ENCODE assay signal across 1 cellular context in the genomic region with DNA sequence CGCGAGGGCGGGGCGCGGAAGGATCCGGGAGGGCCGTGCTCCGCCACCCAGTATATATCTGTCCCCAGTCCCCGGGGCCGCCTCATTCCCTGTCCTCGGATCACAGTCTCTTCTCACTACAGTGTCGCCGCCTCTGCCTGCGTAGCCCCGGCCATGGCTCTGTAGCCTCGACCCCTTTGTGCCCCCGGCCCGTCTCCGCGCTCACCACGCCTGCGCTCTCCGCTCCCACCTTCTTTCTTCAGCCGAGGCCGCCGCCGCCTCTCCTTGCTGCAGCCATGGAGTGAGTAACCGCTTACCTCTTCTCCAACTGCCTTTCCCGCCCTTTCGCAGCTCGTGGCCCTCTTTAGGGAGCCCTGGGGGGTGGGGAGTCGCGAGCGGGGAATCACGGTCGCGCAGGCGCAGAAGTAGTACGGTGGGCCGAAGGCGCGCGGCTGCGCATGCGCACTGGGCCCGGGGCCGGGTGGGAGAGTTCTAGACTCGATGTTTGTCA.
TF ChIP-seq lines count a peak whose summit lies in the region.

A gene with protein sequence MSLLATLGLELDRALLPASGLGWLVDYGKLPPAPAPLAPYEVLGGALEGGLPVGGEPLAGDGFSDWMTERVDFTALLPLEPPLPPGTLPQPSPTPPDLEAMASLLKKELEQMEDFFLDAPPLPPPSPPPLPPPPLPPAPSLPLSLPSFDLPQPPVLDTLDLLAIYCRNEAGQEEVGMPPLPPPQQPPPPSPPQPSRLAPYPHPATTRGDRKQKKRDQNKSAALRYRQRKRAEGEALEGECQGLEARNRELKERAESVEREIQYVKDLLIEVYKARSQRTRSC (plus strand): TSS at position 85 of the 490 bp plus-strand sequence. CDS start 1,646 bp downstream, outside the sequence.
A gene with protein sequence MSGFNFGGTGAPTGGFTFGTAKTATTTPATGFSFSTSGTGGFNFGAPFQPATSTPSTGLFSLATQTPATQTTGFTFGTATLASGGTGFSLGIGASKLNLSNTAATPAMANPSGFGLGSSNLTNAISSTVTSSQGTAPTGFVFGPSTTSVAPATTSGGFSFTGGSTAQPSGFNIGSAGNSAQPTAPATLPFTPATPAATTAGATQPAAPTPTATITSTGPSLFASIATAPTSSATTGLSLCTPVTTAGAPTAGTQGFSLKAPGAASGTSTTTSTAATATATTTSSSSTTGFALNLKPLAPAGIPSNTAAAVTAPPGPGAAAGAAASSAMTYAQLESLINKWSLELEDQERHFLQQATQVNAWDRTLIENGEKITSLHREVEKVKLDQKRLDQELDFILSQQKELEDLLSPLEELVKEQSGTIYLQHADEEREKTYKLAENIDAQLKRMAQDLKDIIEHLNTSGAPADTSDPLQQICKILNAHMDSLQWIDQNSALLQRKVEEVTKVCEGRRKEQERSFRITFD (minus strand): TSS at position 384 of the 490 bp plus-strand sequence. CDS start 19,697 bp downstream, outside the sequence.

TF ChIP-seq in HepG2, 621 proteins besides CTCF, POLR2A, EP300 and RAD21 (continued from another document and continues in another):
- TF ChIP-seq ZNF512B (CRISPR knock-in tag; IDR thresholded peaks at IDR 0.05; ENCODE audit: borderline replicate concordance) (no peak), NFYC (CRISPR knock-in tag; IDR thresholded peaks at IDR 0.05) (no peak), TBL1XR1 (IDR thresholded peaks at IDR 0.05; ENCODE audit: borderline replicate concordance, low read length, partially characterized antibody) (no peak), ZNF558 (CRISPR knock-in tag; IDR thresholded peaks at IDR 0.05; ENCODE audit: borderline replicate concordance) (peak; percentile 97), FOSL2 (CRISPR knock-in tag; IDR thresholded peaks at IDR 0.05) (peak; percentile 31; the same call in 1 of the 2 replicates), ZNF10 (CRISPR knock-in tag; IDR thresholded peaks at IDR 0.05; ENCODE audit: borderline replicate concordance, low read depth) (no peak), GZF1 (CRISPR knock-in tag; IDR thresholded peaks at IDR 0.05) (no peak), ZNF264 (CRISPR knock-in tag; IDR thresholded peaks at IDR 0.05) (peak; percentile 79; the same call in 1 of the 2 replicates), SAP130 (CRISPR knock-in tag; IDR thresholded peaks at IDR 0.05; ENCODE audit: low read depth) (peak; percentile 68), ZNF609 (CRISPR knock-in tag; IDR thresholded peaks at IDR 0.05; ENCODE audit: borderline replicate concordance) (no peak; the same call in 1 of the 2 replicates), SNAPC5 (CRISPR knock-in tag; IDR thresholded peaks at IDR 0.05; ENCODE audit: borderline replicate concordance) (peak; percentile 73; the same call in 1 of the 2 replicates), ZSCAN25 (CRISPR knock-in tag; IDR thresholded peaks at IDR 0.05) (no peak), PCBP2 (optimal IDR thresholded peaks at IDR 0.05; ENCODE audit: low read depth, low read length, poor library complexity, severe bottlenecking) (no peak), ZNF20 (CRISPR knock-in tag; IDR thresholded peaks at IDR 0.05) (no peak), KLF15 (CRISPR knock-in tag; IDR thresholded peaks at IDR 0.05; ENCODE audit: borderline replicate concordance) (no peak), ZSCAN22 (CRISPR knock-in tag; IDR thresholded peaks at IDR 0.05) (peak; percentile 76; the same call in 1 of the 2 replicates), TARDBP (CRISPR knock-in tag; IDR thresholded peaks at IDR 0.05) (peak; percentile 81; the same call in 1 of the 2 replicates), KDM3A (CRISPR knock-in tag; IDR thresholded peaks at IDR 0.05; ENCODE audit: low read depth) (no peak; the same call in 1 of the 2 replicates), ZNF138 (CRISPR knock-in tag; IDR thresholded peaks at IDR 0.05; ENCODE audit: low read depth) (no peak; the same call in 1 of the 2 replicates), ZNF883 (CRISPR knock-in tag; IDR thresholded peaks at IDR 0.05; ENCODE audit: not compliant biosample characterization) (peak; percentile 97), ZNF354B (CRISPR knock-in tag; IDR thresholded peaks at IDR 0.05) (peak; percentile 69; the same call in 1 of the 2 replicates), JUNB (CRISPR knock-in tag; IDR thresholded peaks at IDR 0.05; ENCODE audit: borderline replicate concordance) (peak; percentile 69; the same call in 1 of the 2 replicates), DMAP1 (CRISPR knock-in tag; IDR thresholded peaks at IDR 0.05) (peak; percentile 93; the same call in 1 of the 2 replicates), CENPT (CRISPR knock-in tag; IDR thresholded peaks at IDR 0.05; ENCODE audit: low read depth) (peak; percentile 22; the same call in 1 of the 2 replicates), SRF (IDR thresholded peaks at IDR 0.05; ENCODE audit: low read depth, low read length) (no peak), RORA (CRISPR knock-in tag; IDR thresholded peaks at IDR 0.05) (no peak), NCOR1 (IDR thresholded peaks at IDR 0.05; ENCODE audit: borderline replicate concordance, low read length) (no peak), YY1 (IDR thresholded peaks at IDR 0.05; ENCODE audit: insufficient read depth, insufficient replicate concordance, low read depth, low read length) (peak; percentile 36), MLLT10 (CRISPR knock-in tag; IDR thresholded peaks at IDR 0.05) (no peak), GTF2F1 (IDR thresholded peaks at IDR 0.05; ENCODE audit: low read length) (no peak), ZNF317 (CRISPR knock-in tag; IDR thresholded peaks at IDR 0.05) (no peak), ZNF724P (CRISPR knock-in tag; IDR thresholded peaks at IDR 0.05; ENCODE audit: borderline replicate concordance) (peak; percentile 47; the same call in 1 of the 2 replicates), ZBTB42 (CRISPR knock-in tag; IDR thresholded peaks at IDR 0.05) (peak; percentile 95), ZNF580 (CRISPR knock-in tag; IDR thresholded peaks at IDR 0.05; ENCODE audit: borderline replicate concordance, low read depth) (0 out of 2 replicates have a peak, but pooled peaks have one; percentile 30), ZFP36L1 (CRISPR knock-in tag; IDR thresholded peaks at IDR 0.05) (no peak)
- TF ChIP-seq, protein P1, sequence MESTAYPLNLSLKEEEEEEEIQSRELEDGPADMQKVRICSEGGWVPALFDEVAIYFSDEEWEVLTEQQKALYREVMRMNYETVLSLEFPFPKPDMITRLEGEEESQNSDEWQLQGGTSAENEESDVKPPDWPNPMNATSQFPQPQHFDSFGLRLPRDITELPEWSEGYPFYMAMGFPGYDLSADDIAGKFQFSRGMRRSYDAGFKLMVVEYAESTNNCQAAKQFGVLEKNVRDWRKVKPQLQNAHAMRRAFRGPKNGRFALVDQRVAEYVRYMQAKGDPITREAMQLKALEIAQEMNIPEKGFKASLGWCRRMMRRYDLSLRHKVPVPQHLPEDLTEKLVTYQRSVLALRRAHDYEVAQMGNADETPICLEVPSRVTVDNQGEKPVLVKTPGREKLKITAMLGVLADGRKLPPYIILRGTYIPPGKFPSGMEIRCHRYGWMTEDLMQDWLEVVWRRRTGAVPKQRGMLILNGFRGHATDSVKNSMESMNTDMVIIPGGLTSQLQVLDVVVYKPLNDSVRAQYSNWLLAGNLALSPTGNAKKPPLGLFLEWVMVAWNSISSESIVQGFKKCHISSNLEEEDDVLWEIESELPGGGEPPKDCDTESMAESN (CRISPR knock-in tag; conservative IDR thresholded peaks at IDR 0.05), result no peak; the same call in 1 of the 2 replicates
- TF ChIP-seq, protein P2, sequence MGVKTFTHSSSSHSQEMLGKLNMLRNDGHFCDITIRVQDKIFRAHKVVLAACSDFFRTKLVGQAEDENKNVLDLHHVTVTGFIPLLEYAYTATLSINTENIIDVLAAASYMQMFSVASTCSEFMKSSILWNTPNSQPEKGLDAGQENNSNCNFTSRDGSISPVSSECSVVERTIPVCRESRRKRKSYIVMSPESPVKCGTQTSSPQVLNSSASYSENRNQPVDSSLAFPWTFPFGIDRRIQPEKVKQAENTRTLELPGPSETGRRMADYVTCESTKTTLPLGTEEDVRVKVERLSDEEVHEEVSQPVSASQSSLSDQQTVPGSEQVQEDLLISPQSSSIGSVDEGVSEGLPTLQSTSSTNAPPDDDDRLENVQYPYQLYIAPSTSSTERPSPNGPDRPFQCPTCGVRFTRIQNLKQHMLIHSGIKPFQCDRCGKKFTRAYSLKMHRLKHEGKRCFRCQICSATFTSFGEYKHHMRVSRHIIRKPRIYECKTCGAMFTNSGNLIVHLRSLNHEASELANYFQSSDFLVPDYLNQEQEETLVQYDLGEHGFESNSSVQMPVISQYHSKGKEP (CRISPR knock-in tag; IDR thresholded peaks at IDR 0.05), result no peak
- TF ChIP-seq, protein P3, sequence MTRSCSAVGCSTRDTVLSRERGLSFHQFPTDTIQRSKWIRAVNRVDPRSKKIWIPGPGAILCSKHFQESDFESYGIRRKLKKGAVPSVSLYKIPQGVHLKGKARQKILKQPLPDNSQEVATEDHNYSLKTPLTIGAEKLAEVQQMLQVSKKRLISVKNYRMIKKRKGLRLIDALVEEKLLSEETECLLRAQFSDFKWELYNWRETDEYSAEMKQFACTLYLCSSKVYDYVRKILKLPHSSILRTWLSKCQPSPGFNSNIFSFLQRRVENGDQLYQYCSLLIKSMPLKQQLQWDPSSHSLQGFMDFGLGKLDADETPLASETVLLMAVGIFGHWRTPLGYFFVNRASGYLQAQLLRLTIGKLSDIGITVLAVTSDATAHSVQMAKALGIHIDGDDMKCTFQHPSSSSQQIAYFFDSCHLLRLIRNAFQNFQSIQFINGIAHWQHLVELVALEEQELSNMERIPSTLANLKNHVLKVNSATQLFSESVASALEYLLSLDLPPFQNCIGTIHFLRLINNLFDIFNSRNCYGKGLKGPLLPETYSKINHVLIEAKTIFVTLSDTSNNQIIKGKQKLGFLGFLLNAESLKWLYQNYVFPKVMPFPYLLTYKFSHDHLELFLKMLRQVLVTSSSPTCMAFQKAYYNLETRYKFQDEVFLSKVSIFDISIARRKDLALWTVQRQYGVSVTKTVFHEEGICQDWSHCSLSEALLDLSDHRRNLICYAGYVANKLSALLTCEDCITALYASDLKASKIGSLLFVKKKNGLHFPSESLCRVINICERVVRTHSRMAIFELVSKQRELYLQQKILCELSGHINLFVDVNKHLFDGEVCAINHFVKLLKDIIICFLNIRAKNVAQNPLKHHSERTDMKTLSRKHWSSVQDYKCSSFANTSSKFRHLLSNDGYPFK (CRISPR knock-in tag; IDR thresholded peaks at IDR 0.05; ENCODE audit: borderline replicate concordance), result peak; percentile 96
- TF ChIP-seq, protein P4, sequence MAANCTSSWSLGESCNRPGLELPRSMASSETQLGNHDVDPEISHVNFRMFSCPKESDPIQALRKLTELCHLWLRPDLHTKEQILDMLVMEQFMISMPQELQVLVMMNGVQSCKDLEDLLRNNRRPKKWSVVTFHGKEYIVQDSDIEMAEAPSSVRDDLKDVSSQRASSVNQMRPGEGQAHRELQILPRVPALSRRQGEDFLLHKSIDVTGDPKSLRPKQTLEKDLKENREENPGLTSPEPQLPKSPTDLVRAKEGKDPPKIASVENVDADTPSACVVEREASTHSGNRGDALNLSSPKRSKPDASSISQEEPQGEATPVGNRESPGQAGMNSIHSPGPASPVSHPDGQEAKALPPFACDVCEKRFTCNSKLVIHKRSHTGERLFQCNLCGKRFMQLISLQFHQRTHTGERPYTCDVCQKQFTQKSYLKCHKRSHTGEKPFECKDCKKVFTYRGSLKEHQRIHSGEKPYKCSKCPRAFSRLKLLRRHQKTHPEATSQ (CRISPR knock-in tag; IDR thresholded peaks at IDR 0.05; ENCODE audit: borderline replicate concordance), result peak; percentile 82; the same call in 1 of the 2 replicates
